14 cellular contexts compared by ENCODE assay signal in genomic region chrX:33339219-33339618, GRCh38.
A peak's percentile ranks its signal among the peaks of the same experiment; 100 is the strongest.
DNase-seq lines count a peak whose midpoint lies in the region; ATAC-seq and TF ChIP-seq lines count a peak whose summit lies in the region.
"Had no signal": no experiment of that assay in that cellular context is flagged by ENCODE, and none has a peak within 500 bp of the region (broad histone marks: within the 10 kb centered on the region; RNA-seq: fewer than 3 reads in every experiment).

No MANE protein-coding gene starts in this region.

- intact Hi-C loops in Caco-2 (cut with micrococcal nuclease; ENCODE audit: unreplicated experiment), result no loop called here
- intact Hi-C loops in ovary (cut with DNase I), result loop anchor here in 1 of 4 donors (10.0 kb wide), 1 partner anchor 814 kb away; no protein-coding TSS in a partner anchor

- BruUV-seq in Caco-2 (replicated peaks; lab: Mats Ljungman, UMichigan), result no TSS peak

- H3K4me1 ChIP-seq in Caco-2, result no peaks in the 10 kb centered on the region
- H3K4me1 ChIP-seq in endocrine pancreas (ENCODE audit: control insufficient read depth, insufficient read depth, low read length), result no peaks in the 10 kb centered on the region
- H3K4me1 ChIP-seq in ovary (ENCODE audit: insufficient read depth), result no peaks in the 10 kb centered on the region
- H3K4me1 ChIP-seq: BLaER1 had no signal

- CTCF ChIA-PET in Caco-2 (lab: Charles Lee), result no interaction called here

- POLR2A ChIA-PET in Caco-2 (lab: Charles Lee), result no interaction called here

- no peak for TF ChIP-seq EP300 in ovary (IDR thresholded peaks at IDR 0.05)

- H3K4me1 Mint-ChIP-seq in Caco-2 (ENCODE audit: low read depth, unreplicated experiment), result no peaks in the 10 kb centered on the region

- no peak overlapping the region for H3K27ac ChIP-seq in ovary
- H3K27ac ChIP-seq: BLaER1 had no signal

- TF ChIP-seq POLR2A in ovary (IDR thresholded peaks at IDR 0.05), result no peak

- in situ Hi-C loops in GM13976 (cut with MboI; ENCODE audit: low sequenced_read_pairs, unreplicated experiment), result no loop called here

- H3K27me3 ChIP-seq in Caco-2 (replicated peaks; ENCODE audit: control insufficient read depth, insufficient read depth, low read length) (no peaks in the 10 kb centered on the region), endocrine pancreas (ENCODE audit: control insufficient read depth, insufficient read depth, low read length) (no peaks in the 10 kb centered on the region), ovary (no peaks in the 10 kb centered on the region)

- peak overlapping the region; percentile 24 for H3K4me3 Mint-ChIP-seq in Caco-2 (ENCODE audit: unreplicated experiment)

- ATAC-seq in HG03469 (IDR thresholded peaks at IDR 0.05; ENCODE audit: unreplicated experiment) (no peak), HG02610 (IDR thresholded peaks at IDR 0.05; ENCODE audit: unreplicated experiment) (no peak), HG02981 (IDR thresholded peaks at IDR 0.05; ENCODE audit: unreplicated experiment) (no peak)

- no peak overlapping the region for H3K4me3 ChIP-seq in Caco-2 (ENCODE audit: low read depth, low read length)
- peak overlapping the region; percentile 70 for H3K4me3 ChIP-seq in endocrine pancreas (ENCODE audit: control insufficient read depth, insufficient read depth, low read length)
- peak overlapping the region; percentile 7 for H3K4me3 ChIP-seq in ovary
- H3K4me3 ChIP-seq: BLaER1 had no signal

- H3K36me3 ChIP-seq in Caco-2 (ENCODE audit: control insufficient read depth, insufficient read depth, low read length) (no peaks in the 10 kb centered on the region), endocrine pancreas (ENCODE audit: control insufficient read depth, insufficient read depth, low read length) (no peaks in the 10 kb centered on the region), ovary (no peaks in the 10 kb centered on the region)
- H3K36me3 ChIP-seq: BLaER1 had no signal

- H3K27ac Mint-ChIP-seq in Caco-2 (ENCODE audit: unreplicated experiment), result no peak overlapping the region

- TF ChIP-seq CTCF in Caco-2 (IDR thresholded peaks at IDR 0.05; ENCODE audit: insufficient read depth in 1 of 2, low read depth in 1 of 2, low read length in 1 of 2, severe bottlenecking in 1 of 2, unreplicated experiment in 1 of 2) (no peak), ovary (IDR thresholded peaks at IDR 0.05) (no peak), GM13976 (IDR thresholded peaks at IDR 0.05; ENCODE audit: borderline replicate concordance, control extremely low read depth, extremely low read depth, insufficient read depth, missing control alignments) (no peak)

- DNase-seq in Caco-2 (no peak), NCI-H510A (lab: John Stamatoyannopoulos, UW) (peak; percentile 30), ovary (no peak), GM13976 (ENCODE audit: low spot score) (no peak)
- DNase-seq: activated T-cell treated with anti-CD3 and anti-CD28 coated beads, Interleukin-2, amount 50 U/mL, for 1 hour; cerebellar nuclear complex; MV-4-11; RPMI8226; stimulated activated CD4-positive, alpha-beta T cell treated with anti-CD3 and anti-CD28 coated beads, Interleukin-4, amount 100 ng/mL, for 1 hour had no signal

- no peak overlapping the region for H3K9ac ChIP-seq in endocrine pancreas (ENCODE audit: control insufficient read depth, insufficient read depth, low read length)
- H3K9ac ChIP-seq: BLaER1 had no signal

- H3K9me3 ChIP-seq in Caco-2, result no peaks in the 10 kb centered on the region
- H3K9me3 ChIP-seq in endocrine pancreas (ENCODE audit: control insufficient read depth, low read length), result no peaks in the 10 kb centered on the region
- no peaks in the 10 kb centered on the region for H3K9me3 ChIP-seq in ovary
- H3K9me3 ChIP-seq: BLaER1 had no signal

- WGBS in ovary, 3 donors, result 30 to 35% (median 34%) methylated on average over 9 of the region's 9 CpGs

- peaks cover 3% of the 10 kb centered on the region for H3K27me3 Mint-ChIP-seq in Caco-2 (ENCODE audit: insufficient read depth, unreplicated experiment)

- H3K9me3 Mint-ChIP-seq in Caco-2 (ENCODE audit: unreplicated experiment), result no peaks in the 10 kb centered on the region

- no peaks in the 10 kb centered on the region for H3K36me3 Mint-ChIP-seq in Caco-2 (ENCODE audit: insufficient read depth, unreplicated experiment)
